28 cellular contexts compared by ENCODE assay signal in genomic region chr2:157940024-157940423, GRCh38.
A peak's percentile ranks its signal among the peaks of the same experiment; 100 is the strongest.
DNase-seq lines count a peak whose midpoint lies in the region; ATAC-seq, FAIRE-seq and TF ChIP-seq lines count a peak whose summit lies in the region.
"Had no signal": no experiment of that assay in that cellular context is flagged by ENCODE, and none has a peak within 500 bp of the region (broad histone marks: within the 10 kb centered on the region; RNA-seq: fewer than 3 reads in every experiment).

No MANE protein-coding gene starts in this region.

- H2BK5ac ChIP-seq in H1 (ENCODE audit: low read depth, low read length): no peak overlapping the region
- no peak overlapping the region for H2BK5ac ChIP-seq in neuronal stem cell (ENCODE audit: low read length)

- no peak overlapping the region for H3K4me3 ChIP-seq in NT2/D1 (ENCODE audit: insufficient read length, low read depth)
- no peak overlapping the region for H3K4me3 ChIP-seq in H1 (ENCODE audit: extremely low read depth in 1 of 4, insufficient read depth in 2 of 4, low read depth in 3 of 4, low read length in 4 of 4)
- no peak overlapping the region for H3K4me3 ChIP-seq in neuronal stem cell (ENCODE audit: low read length in 2 of 2)
- H3K4me3 ChIP-seq: cardiac muscle cell, left lung, right atrium auricular region, thoracic aorta had no signal

- H2AK5ac ChIP-seq in H1 (ENCODE audit: low read depth, low read length) (no peak overlapping the region), neuronal stem cell (ENCODE audit: low read depth, low read length) (no peak overlapping the region)

- no peak for TF ChIP-seq CTCF in H1 (IDR thresholded peaks at IDR 0.05; ENCODE audit: control extremely low read depth in 1 of 3, insufficient read depth in 1 of 3, low read depth in 1 of 3, low read length in 3 of 3)

- CTCF ChIA-PET in H1 (lab: Charles Lee; ENCODE audit: partially characterized antibody): interaction anchor here (1.2 kb wide), 1 partner anchor 158 kb away, joined by 3 read pairs; no protein-coding TSS in a partner anchor

- no peak for TF ChIP-seq POLR2A in H1 (IDR thresholded peaks at IDR 0.05; ENCODE audit: control extremely low read depth in 1 of 2, low read depth in 2 of 2, low read length in 2 of 2)
- TF ChIP-seq POLR2A in GM18505 (IDR thresholded peaks at IDR 0.05; ENCODE audit: borderline replicate concordance, extremely low read depth, insufficient read depth, insufficient read length): no peak

- TF ChIP-seq RAD21 in H1 (IDR thresholded peaks at IDR 0.05 in 1 of 2, conservative IDR thresholded peaks at IDR 0.05 in 1 of 2; ENCODE audit: low read depth in 2 of 2, low read length in 2 of 2): no peak

- H3K23ac ChIP-seq in H1 (ENCODE audit: insufficient read length) (no peak overlapping the region), neuronal stem cell (ENCODE audit: low read depth, low read length, poor library complexity) (no peak overlapping the region)

- TF ChIP-seq EP300 in H1 (IDR thresholded peaks at IDR 0.05; ENCODE audit: borderline replicate concordance in 1 of 2, low read depth in 2 of 2, low read length in 2 of 2): no peak

- H3K36me3 ChIP-seq in NT2/D1 (ENCODE audit: insufficient read depth, insufficient read length, low read length) (no peaks in the 10 kb centered on the region), H1 (ENCODE audit: control insufficient read depth in 2 of 4, insufficient read depth in 4 of 4, low read length in 3 of 4) (no peaks in the 10 kb centered on the region), neuronal stem cell (replicated peaks in 1 of 2; ENCODE audit: control insufficient read depth in 2 of 2, insufficient read depth in 2 of 2, low read length in 2 of 2) (no peaks in the 10 kb centered on the region)
- H3K36me3 ChIP-seq: BE2C, cardiac muscle cell, left lung, right atrium auricular region, thoracic aorta had no signal

- H3K9me3 ChIP-seq in NT2/D1 (ENCODE audit: insufficient read depth, low read length): no peaks in the 10 kb centered on the region
- H3K9me3 ChIP-seq in H1 (ENCODE audit: insufficient read depth in 2 of 2, low read depth in 1 of 2, low read length in 1 of 2): no peaks in the 10 kb centered on the region
- H3K9me3 ChIP-seq in neuronal stem cell (replicated peaks in 1 of 2; ENCODE audit: control insufficient read depth in 2 of 2, insufficient read depth in 1 of 2, low read depth in 1 of 2, low read length in 2 of 2): no peaks in the 10 kb centered on the region
- H3K9me3 ChIP-seq: BE2C, left lung, right atrium auricular region, thoracic aorta had no signal

- H3K14ac ChIP-seq in H1 (ENCODE audit: insufficient read length): no peak overlapping the region
- H3K14ac ChIP-seq in neuronal stem cell (ENCODE audit: low read length): no peak overlapping the region

- H2AFZ ChIP-seq in H1 (ENCODE audit: low read length): no peak overlapping the region
- no peak overlapping the region for H2AFZ ChIP-seq in neuronal stem cell (ENCODE audit: low read length)

- H4K8ac ChIP-seq in H1 (ENCODE audit: extremely low read depth, insufficient read depth, low read length) (no peak overlapping the region), neuronal stem cell (ENCODE audit: low read depth, low read length) (no peak overlapping the region)

- peak overlapping the region; percentile 12; the same call in 1 of the 2 replicates for H2BK15ac ChIP-seq in H1 (ENCODE audit: low read length)
- H2BK15ac ChIP-seq in neuronal stem cell (ENCODE audit: low read length): no peak overlapping the region

- H3K23me2 ChIP-seq in H1 (ENCODE audit: low read depth, low read length): no peaks in the 10 kb centered on the region

- H3K4me2 ChIP-seq in H1 (ENCODE audit: insufficient read depth in 1 of 2, low read depth in 2 of 2, low read length in 2 of 2) (no peak overlapping the region), neuronal stem cell (ENCODE audit: insufficient read depth, low read length, poor library complexity, severe bottlenecking) (no peak overlapping the region)
- H3K4me2 ChIP-seq: KMS-11 had no signal

- no peak overlapping the region for H4K91ac ChIP-seq in H1 (replicated peaks; ENCODE audit: insufficient read length, low read length)
- H4K91ac ChIP-seq in neuronal stem cell (ENCODE audit: low read depth, low read length, poor library complexity): peak overlapping the region; percentile 22

- H3K4me1 ChIP-seq in NT2/D1 (ENCODE audit: insufficient read depth, insufficient read length) (no peaks in the 10 kb centered on the region), H1 (replicated peaks in 1 of 4; ENCODE audit: control insufficient read depth in 3 of 4, insufficient read depth in 4 of 4, low read length in 3 of 4) (peaks cover 0 to 3% (median 0%) of the 10 kb centered on the region in 4 experiments; a peak in 1 of 7 replicates), neuronal stem cell (ENCODE audit: control insufficient read depth in 2 of 2, insufficient read depth in 1 of 2, low read depth in 1 of 2, low read length in 2 of 2) (peaks cover 0 to 2% of the 10 kb centered on the region in 2 donors)
- H3K4me1 ChIP-seq: BE2C, left lung, right atrium auricular region had no signal

- POLR2A ChIA-PET in H1 (lab: Charles Lee; ENCODE audit: partially characterized antibody): interaction anchor here (0.7 kb wide), 1 partner anchor 1454 kb away, joined by 3 read pairs; no protein-coding TSS in a partner anchor

- H3K27me3 ChIP-seq in NT2/D1 (ENCODE audit: insufficient read depth, insufficient read length): peaks cover 2% of the 10 kb centered on the region
- H3K27me3 ChIP-seq in H1 (replicated peaks in 1 of 4; ENCODE audit: control insufficient read depth in 3 of 4, extremely low read depth in 1 of 4, insufficient read depth in 3 of 4, low read length in 3 of 4): peaks cover under 1 to 9% (median 6%) of the 10 kb centered on the region in 4 experiments; a peak in 5 of 7 replicates
- peaks cover 0 to 98% (median 0%) of the 10 kb centered on the region in 3 experiments for H3K27me3 ChIP-seq in neuronal stem cell (ENCODE audit: control insufficient read depth in 3 of 3, insufficient read depth in 3 of 3, low read depth in 1 of 3, low read length in 3 of 3)
- H3K27me3 ChIP-seq: BE2C, cardiac muscle cell, left lung, right atrium auricular region had no signal

- ATAC-seq in GM18505 (IDR thresholded peaks at IDR 0.05; ENCODE audit: unreplicated experiment) (no peak), Right ventricle myocardium superior (ENCODE audit: poor library complexity) (no peak)
- ATAC-seq: left lung had no signal

- no peaks in the 10 kb centered on the region for H3K79me2 ChIP-seq in H1 (ENCODE audit: control insufficient read depth in 1 of 2, insufficient read depth in 2 of 2, low read length in 2 of 2)

- no peaks in the 10 kb centered on the region for H4K20me1 ChIP-seq in H1 (replicated peaks in 1 of 2; ENCODE audit: control insufficient read depth in 1 of 2, insufficient read depth in 2 of 2, low read length in 2 of 2)

- no peak overlapping the region for H3K4ac ChIP-seq in H1 (replicated peaks; ENCODE audit: insufficient read length, low read depth, low read length)
- no peak overlapping the region for H3K4ac ChIP-seq in neuronal stem cell (ENCODE audit: low read length)

- H3K27ac ChIP-seq in H1 (ENCODE audit: low read depth, low read length) (no peak overlapping the region), neuronal stem cell (replicated peaks; ENCODE audit: low read length) (no peak overlapping the region)
- H3K27ac ChIP-seq: KMS-11, left lung, right atrium auricular region, thoracic aorta, VCaP had no signal

- H2BK20ac ChIP-seq in H1 (ENCODE audit: low read length): no peak overlapping the region

- no peak overlapping the region for H3K9ac ChIP-seq in NT2/D1 (ENCODE audit: insufficient read length, low read depth)
- no peak overlapping the region for H3K9ac ChIP-seq in H1 (replicated peaks in 1 of 4; ENCODE audit: extremely low read depth in 1 of 4, low read depth in 3 of 4, low read length in 3 of 4)
- no peak overlapping the region for H3K9ac ChIP-seq in neuronal stem cell (ENCODE audit: low read depth, low read length, poor library complexity)
- H3K9ac ChIP-seq: KMS-11 had no signal

- H4K5ac ChIP-seq in H1 (ENCODE audit: insufficient read length, low read depth, low read length): no peak overlapping the region

- no peak overlapping the region for H3K56ac ChIP-seq in H1 (replicated peaks; ENCODE audit: insufficient read length, low read depth, low read length)

- DNase-seq in EL (peak; percentile 36), NT2/D1 (ENCODE audit: low read depth, low spot score) (peak; percentile 32), H1 (ENCODE audit: low read depth in 1 of 2, low spot score in 2 of 2) (no peak), neuronal stem cell (ENCODE audit: low spot score) (no peak), NCI-H524 (lab: John Stamatoyannopoulos, UW) (no peak), Right ventricle myocardium superior (no peak)
- DNase-seq in activated CD4-positive, CD25-positive, alpha-beta regulatory T cell (lab: John Stamatoyannopoulos, UW): no peak
- DNase-seq: activated CD4-positive, alpha-beta T cell treated with anti-CD3 and anti-CD28 coated beads for 48 hours; activated effector memory CD4-positive, alpha-beta T cell treated with anti-CD3 and anti-CD28 coated beads, Interleukin-2, amount 50 U/mL, for 16 hours; activated naive CD8-positive, alpha-beta T cell treated with anti-CD3 and anti-CD28 coated beads for 36 hours; activated T-cell treated with anti-CD3 and anti-CD28 coated beads, Interleukin-2, amount 50 U/mL, for 24 hours; anterior cingulate cortex; BE2C; CD8-positive, alpha-beta memory T cell; left lung; NCI-H1417; NCI-H2029; NCI-H526; SIG-M5; stimulated activated CD4-positive, alpha-beta T cell treated with anti-CD3 and anti-CD28 coated beads, Interleukin-1b, Interleukin-23, amount 100 ng/mL, for 48 hours had no signal

- no peak for FAIRE-seq in H1 (lab: Jason Lieb, UNC)
- FAIRE-seq: colon, G401.6 had no signal

- intact Hi-C loops in Right ventricle myocardium superior (cut with DNase I): no loop called here

- H3K79me1 ChIP-seq in H1 (ENCODE audit: low read depth, low read length) (no peaks in the 10 kb centered on the region), neuronal stem cell (ENCODE audit: low read depth, low read length) (no peaks in the 10 kb centered on the region)

- WGBS in H1 (ENCODE audit: extremely low coverage in 1 of 2, insufficient coverage in 1 of 2, insufficient read length in 1 of 2, insufficient replicate concordance in 2 of 2, low coverage in 1 of 2, low lambda C conversion rate in 2 of 2, missing lambda C conversion rate in 1 of 2), 2 experiments: 90% methylated on average over 3 of the region's 3 CpGs; no CpG with 5 or more reads in 1 of the 2 experiments
- no CpG with 5 or more reads among the region's 3 CpGs for WGBS in neuronal stem cell (ENCODE audit: extremely low coverage in 2 of 2, insufficient read length in 2 of 2, insufficient replicate concordance in 1 of 2), 2 donors

- no peak overlapping the region for H2BK120ac ChIP-seq in H1 (replicated peaks; ENCODE audit: low read depth, low read length)
- no peak overlapping the region for H2BK120ac ChIP-seq in neuronal stem cell (ENCODE audit: low read depth, low read length)

- no peak overlapping the region for H2BK12ac ChIP-seq in H1 (ENCODE audit: low read depth, low read length)
- no peak overlapping the region for H2BK12ac ChIP-seq in neuronal stem cell (ENCODE audit: low read length)

- no peak overlapping the region for H3K18ac ChIP-seq in H1 (ENCODE audit: extremely low read depth, low read length)
- no peak overlapping the region for H3K18ac ChIP-seq in neuronal stem cell (ENCODE audit: low read length)

TF ChIP-seq in H1, 55 proteins besides CTCF, POLR2A, EP300 and RAD21 (continues in another document):
- no peak for TF ChIP-seq KDM4A (IDR thresholded peaks at IDR 0.05; ENCODE audit: low read depth, low read length, severe bottlenecking)

Comparison
In these comparisons a context has a peak if more than half of its experiments do, and no peak if none do; other contexts are left out.
1. DNase-seq: peak in EL (single experiment) and NT2/D1 (single experiment); none in H1 (0 of 2), neuronal stem cell (single experiment), activated CD4-positive, CD25-positive, alpha-beta regulatory T cell (0 of 4), NCI-H524 (0 of 2) and Right ventricle myocardium superior (single experiment).